17 cellular contexts compared by ENCODE assay signal in genomic region chr5:16965581-16965980, GRCh38. TPM values are rescaled to one million over a fixed set of nuclear protein-coding genes. Genes with fewer than 3 reads are reported as not detected.
DNase-seq lines count a peak whose midpoint lies in the region; ATAC-seq lines count a peak whose summit lies in the region.
"Had no signal": no experiment of that assay in that cellular context is flagged by ENCODE, and none has a peak within 500 bp of the region (broad histone marks: within the 10 kb centered on the region; RNA-seq: fewer than 3 reads in every experiment).

No MANE protein-coding gene starts in this region.

- H3K36me3 ChIP-seq in SK-N-MC (ENCODE audit: insufficient read depth, low read length) (no peaks in the 10 kb centered on the region), mesendoderm (ENCODE audit: control insufficient read depth, insufficient read depth, low read length) (no peaks in the 10 kb centered on the region)

- H3K18ac ChIP-seq in mesendoderm (ENCODE audit: low read length), result no peak overlapping the region

- no peak overlapping the region for H3K56ac ChIP-seq in mesendoderm (ENCODE audit: low read length)

- no peak overlapping the region for H2BK5ac ChIP-seq in mesendoderm (ENCODE audit: low read length)

- peak; percentile 27 for DNase-seq in GM03348 (ENCODE audit: low spot score)
- no peak for DNase-seq in SK-N-MC (ENCODE audit: low read depth, low spot score)
- DNase-seq in mesendoderm, result peak; percentile 91
- no peak for DNase-seq in stimulated activated CD4-positive, alpha-beta T cell treated with anti-CD3 and anti-CD28 coated beads, Interleukin-12 subunit alpha, Interleukin-12 subunit beta, amount 100 ng/mL, for 4 hours
- no peak for DNase-seq in activated T-cell treated with anti-CD3 and anti-CD28 coated beads, Interleukin-2, amount 50 U/mL, for 4 hours
- DNase-seq in stimulated activated naive B cell treated with anti-CD40 and anti-IgM and Interleukin-4, amounts not matched to agents 10 μg/mL and 1 μg/mL and 100 μg/mL, for 72 hours, result no peak
- no peak for DNase-seq in DMS79 (lab: John Stamatoyannopoulos, UW)
- DNase-seq: COR-L47, GF-D8, NCI-H187, NCI-H226, NCI-H524, NCI-H82, OCI-M1, RPMI8226, SHP77 treated with DMSO at 0.1 percent for 48 hours had no signal

- H4K8ac ChIP-seq in mesendoderm (ENCODE audit: low read depth, low read length), result no peak overlapping the region

- H3K4me2 ChIP-seq in mesendoderm (ENCODE audit: low read length), result no peak overlapping the region

- no peaks in the 10 kb centered on the region for H3K9me3 ChIP-seq in SK-N-MC (ENCODE audit: low read depth, low read length)

- H3K36me3 Mint-ChIP-seq in activated T-cell treated with anti-CD3 and anti-CD28 coated beads, Interleukin-2, amount 50 U/mL, for 4 hours (ENCODE audit: insufficient read depth), result no peaks in the 10 kb centered on the region
- no peaks in the 10 kb centered on the region for H3K36me3 Mint-ChIP-seq in stimulated activated naive B cell treated with anti-CD40 and anti-IgM and Interleukin-4, amounts not matched to agents 10 μg/mL and 1 μg/mL and 100 μg/mL, for 72 hours

- no peak overlapping the region for H2BK120ac ChIP-seq in mesendoderm (ENCODE audit: low read depth, low read length)

- H3K9me3 Mint-ChIP-seq in activated T-cell treated with anti-CD3 and anti-CD28 coated beads, Interleukin-2, amount 50 U/mL, for 4 hours, result peaks cover 5% of the 10 kb centered on the region
- no peaks in the 10 kb centered on the region for H3K9me3 Mint-ChIP-seq in stimulated activated naive B cell treated with anti-CD40 and anti-IgM and Interleukin-4, amounts not matched to agents 10 μg/mL and 1 μg/mL and 100 μg/mL, for 72 hours

- H3K9ac ChIP-seq in SK-N-MC (ENCODE audit: insufficient read length), result peak overlapping the region; percentile 20
- H3K9ac ChIP-seq in mesendoderm (ENCODE audit: low read length), result no peak overlapping the region

- H3K79me2 ChIP-seq in mesendoderm (ENCODE audit: control insufficient read depth, insufficient read depth, low read length), result no peaks in the 10 kb centered on the region

- H3K4ac ChIP-seq in mesendoderm (ENCODE audit: low read depth, low read length), result no peak overlapping the region

- H3K27me3 ChIP-seq in mesendoderm (ENCODE audit: insufficient read depth, low read length, poor library complexity), result no peaks in the 10 kb centered on the region

- H3K4me3 ChIP-seq in SK-N-MC (no peak overlapping the region; the same call in 1 of the 2 replicates), mesendoderm (ENCODE audit: low read length) (no peak overlapping the region)
- H3K4me3 ChIP-seq: GM12878 had no signal

- H3K4me3 Mint-ChIP-seq in activated T-cell treated with anti-CD3 and anti-CD28 coated beads, Interleukin-2, amount 50 U/mL, for 4 hours, result no peak overlapping the region
- no peak overlapping the region for H3K4me3 Mint-ChIP-seq in stimulated activated naive B cell treated with anti-CD40 and anti-IgM and Interleukin-4, amounts not matched to agents 10 μg/mL and 1 μg/mL and 100 μg/mL, for 72 hours

- H2BK15ac ChIP-seq in mesendoderm (replicated peaks; ENCODE audit: low read depth), result no peak overlapping the region

- no peak overlapping the region for H3K27ac Mint-ChIP-seq in stimulated activated naive B cell treated with anti-CD40 and anti-IgM and Interleukin-4, amounts not matched to agents 10 μg/mL and 1 μg/mL and 100 μg/mL, for 72 hours

- no peak overlapping the region for H4K5ac ChIP-seq in mesendoderm (ENCODE audit: low read length)

- H3K27ac ChIP-seq in SK-N-MC, result peak overlapping the region; percentile 88
- no peak overlapping the region for H3K27ac ChIP-seq in mesendoderm (ENCODE audit: low read depth, low read length)

- ATAC-seq in activated T-cell treated with anti-CD3 and anti-CD28 coated beads, Interleukin-2, amount 50 U/mL, for 4 hours, result no peak
- no peak for ATAC-seq in stimulated activated naive B cell treated with anti-CD40 and anti-IgM and Interleukin-4, amounts not matched to agents 10 μg/mL and 1 μg/mL and 100 μg/mL, for 72 hours (replicated peaks)
- ATAC-seq: GM12878 had no signal

- H3K4me1 Mint-ChIP-seq in activated T-cell treated with anti-CD3 and anti-CD28 coated beads, Interleukin-2, amount 50 U/mL, for 4 hours (ENCODE audit: low read depth), result no peaks in the 10 kb centered on the region
- peaks cover 0 to 2% of the 10 kb centered on the region in 2 donors for H3K4me1 Mint-ChIP-seq in stimulated activated naive B cell treated with anti-CD40 and anti-IgM and Interleukin-4, amounts not matched to agents 10 μg/mL and 1 μg/mL and 100 μg/mL, for 72 hours

- no peak overlapping the region for H2AK5ac ChIP-seq in mesendoderm (ENCODE audit: low read length)

- WGBS in mesendoderm (ENCODE audit: extremely low coverage, insufficient coverage, low lambda C conversion rate), result no CpG with 5 or more reads among the region's 1 CpG

- H3K23ac ChIP-seq in mesendoderm (ENCODE audit: low read length), result no peak overlapping the region

- no peaks in the 10 kb centered on the region for H3K79me1 ChIP-seq in mesendoderm (ENCODE audit: low read length)

- peaks cover 4% of the 10 kb centered on the region for H3K4me1 ChIP-seq in mesendoderm (ENCODE audit: control insufficient read depth, low read depth, low read length)

- H3K27me3 Mint-ChIP-seq in activated T-cell treated with anti-CD3 and anti-CD28 coated beads, Interleukin-2, amount 50 U/mL, for 4 hours (ENCODE audit: low read depth), result no peaks in the 10 kb centered on the region
- no peaks in the 10 kb centered on the region for H3K27me3 Mint-ChIP-seq in stimulated activated naive B cell treated with anti-CD40 and anti-IgM and Interleukin-4, amounts not matched to agents 10 μg/mL and 1 μg/mL and 100 μg/mL, for 72 hours

RNA-seq across cellular contexts. Expression of gene MYO10, which starts 29.5 kb away (rescaled TPM):
- 30.7 TPM for polyA plus RNA-seq in mesendoderm (2013, experiment 1 of 2)
- 31.3 TPM for polyA plus RNA-seq in mesendoderm (2013, experiment 2 of 2)
- under 1 TPM; 0.18 to 0.54 (median 0.40) TPM for total RNA-seq in activated T-cell treated with anti-CD3 and anti-CD28 coated beads, Interleukin-2, amount 50 U/mL, for 4 hours

Comparison
In these comparisons a context has a peak if more than half of its experiments do, and no peak if none do; other contexts are left out.
1. DNase-seq: peak in GM03348 (single experiment) and mesendoderm (single experiment); none in SK-N-MC (single experiment), stimulated activated CD4-positive, alpha-beta T cell treated with anti-CD3 and anti-CD28 coated beads, Interleukin-12 subunit alpha, Interleukin-12 subunit beta, amount 100 ng/mL, for 4 hours (single experiment), activated T-cell treated with anti-CD3 and anti-CD28 coated beads, Interleukin-2, amount 50 U/mL, for 4 hours (single experiment), stimulated activated naive B cell treated with anti-CD40 and anti-IgM and Interleukin-4, amounts not matched to agents 10 μg/mL and 1 μg/mL and 100 μg/mL, for 72 hours (single experiment) and DMS79 (single experiment).